ENCODE assay signal across 24 cellular contexts in genomic region chr5:152592416-152592815, GRCh38.
DNase-seq lines count a peak whose midpoint lies in the region; ATAC-seq, FAIRE-seq and TF ChIP-seq lines count a peak whose summit lies in the region.
"Had no signal": no experiment of that assay in that cellular context is flagged by ENCODE, and none has a peak within 500 bp of the region (broad histone marks: within the 10 kb centered on the region; RNA-seq: fewer than 3 reads in every experiment).

No MANE protein-coding gene starts in this region.

- no peak overlapping the region for H2BK120ac ChIP-seq in H1 (replicated peaks; ENCODE audit: low read depth, low read length)

- H3K4ac ChIP-seq in H1 (replicated peaks; ENCODE audit: insufficient read length, low read depth, low read length): no peak overlapping the region

- WGBS in H1 (ENCODE audit: extremely low coverage in 1 of 2, insufficient coverage in 1 of 2, insufficient read length in 1 of 2, insufficient replicate concordance in 2 of 2, low coverage in 1 of 2, low lambda C conversion rate in 2 of 2, missing lambda C conversion rate in 1 of 2), 2 experiments: 82% methylated on average over 2 of the region's 2 CpGs; no CpG with 5 or more reads in 1 of the 2 experiments

- H3K9ac ChIP-seq in PC-3 (ENCODE audit: low read length) (no peak overlapping the region), H1 (replicated peaks in 1 of 4; ENCODE audit: extremely low read depth in 1 of 4, low read depth in 3 of 4, low read length in 3 of 4) (no peak overlapping the region)

- ATAC-seq in PC-3 (no peak), GM18868 (IDR thresholded peaks at IDR 0.05; ENCODE audit: unreplicated experiment) (no peak), GM21717 (IDR thresholded peaks at IDR 0.05; ENCODE audit: unreplicated experiment) (no peak)
- ATAC-seq: activated naive CD8-positive, alpha-beta T cell treated with anti-CD3 and anti-CD28 coated beads, Interleukin-2, amount 50 U/mL, for 24 hours; body of pancreas; GM12878; stimulated activated naive B cell treated with anti-CD40 and anti-IgM and Interleukin-4, amounts not matched to agents 10 μg/mL and 1 μg/mL and 100 μg/mL, for 72 hours had no signal

- no peak overlapping the region for H3K56ac ChIP-seq in H1 (replicated peaks; ENCODE audit: insufficient read length, low read depth, low read length)

- no peak overlapping the region for H3K14ac ChIP-seq in H1 (ENCODE audit: insufficient read length)

- H3K79me1 ChIP-seq in H1 (ENCODE audit: low read depth, low read length): no peaks in the 10 kb centered on the region

- no peak overlapping the region for H2AFZ ChIP-seq in PC-3 (ENCODE audit: low read length)
- H2AFZ ChIP-seq in H1 (ENCODE audit: low read length): no peak overlapping the region

- no TSS peak for BruUV-seq in PC-3 (replicated peaks; lab: Mats Ljungman, UMichigan)

- H3K4me3 ChIP-seq in PC-3 (ENCODE audit: low read length): no peak overlapping the region
- H3K4me3 ChIP-seq in H1 (ENCODE audit: extremely low read depth in 1 of 4, insufficient read depth in 2 of 4, low read depth in 3 of 4, low read length in 4 of 4): no peak overlapping the region
- H3K4me3 ChIP-seq in retinal pigment epithelial cell (ENCODE audit: low read length): no peak overlapping the region
- H3K4me3 ChIP-seq: body of pancreas, GM12878, suprapubic skin had no signal

- H2BK15ac ChIP-seq in H1 (ENCODE audit: low read length): no peak overlapping the region

- intact Hi-C loops in PC-3 (cut with micrococcal nuclease): no loop called here

- no peak overlapping the region for H3K18ac ChIP-seq in H1 (ENCODE audit: extremely low read depth, low read length)

- no peak overlapping the region for H3K4me2 ChIP-seq in PC-3 (ENCODE audit: low read length)
- H3K4me2 ChIP-seq in H1 (ENCODE audit: insufficient read depth in 1 of 2, low read depth in 2 of 2, low read length in 2 of 2): no peak overlapping the region

- H3K27me3 ChIP-seq in PC-3 (ENCODE audit: low read length): no peaks in the 10 kb centered on the region
- no peaks in the 10 kb centered on the region for H3K27me3 ChIP-seq in H1 (replicated peaks in 1 of 4; ENCODE audit: control insufficient read depth in 3 of 4, extremely low read depth in 1 of 4, insufficient read depth in 3 of 4, low read length in 3 of 4)
- H3K27me3 ChIP-seq: body of pancreas, suprapubic skin had no signal

- POLR2A ChIA-PET in PC-3 (lab: Charles Lee; ENCODE audit: unreplicated experiment) (no interaction called here), H1 (lab: Charles Lee; ENCODE audit: partially characterized antibody) (no interaction called here)

- no peaks in the 10 kb centered on the region for H3F3A ChIP-seq in PC-3 (ENCODE audit: low read length, unreplicated experiment)

- DNase-seq in DMS53 (lab: John Stamatoyannopoulos, UW) (peak; percentile 46), DMS53 treated with DMSO at 0.1 percent for 48 hours (lab: John Stamatoyannopoulos, UW; ENCODE audit: unreplicated experiment) (no peak), PC-3 (peak; percentile 3), H1 (ENCODE audit: low read depth in 1 of 2, low spot score in 2 of 2) (no peak), retinal pigment epithelial cell (ENCODE audit: low read depth) (no peak), mucosa of gallbladder (ENCODE audit: low spot score) (no peak)
- DNase-seq: 8988T; activated CD4-positive, alpha-beta T cell treated with anti-CD3 and anti-CD28 coated beads, Interleukin-2, amount 10 ng/mL, durations not matched to agents 7 days and 5 days; activated naive CD8-positive, alpha-beta T cell treated with anti-CD3 and anti-CD28 coated beads, Interleukin-2, amount 50 U/mL, for 24 hours; activated T-cell treated with anti-CD3 and anti-CD28 coated beads, Interleukin-2, amount 50 U/mL, for 24 hours; body of pancreas; EL; head of caudate nucleus; Kasumi-1; NCI-H1694; NCI-H2171 treated with DMSO at 0.1 percent for 48 hours; NCI-H524 treated with DMSO at 0.1 percent for 48 hours; stimulated activated CD4-positive, alpha-beta T cell treated with anti-CD3 and anti-CD28 coated beads, Interleukin-15, amount 100 ng/mL, for 24 hours; stimulated activated naive B cell treated with anti-CD40 and anti-IgM and Interleukin-4, amounts not matched to agents 10 μg/mL and 1 μg/mL and 100 μg/mL, for 72 hours had no signal

- no peaks in the 10 kb centered on the region for H4K20me1 ChIP-seq in PC-3 (ENCODE audit: low read length)
- H4K20me1 ChIP-seq in H1 (replicated peaks in 1 of 2; ENCODE audit: control insufficient read depth in 1 of 2, insufficient read depth in 2 of 2, low read length in 2 of 2): no peaks in the 10 kb centered on the region

- no peaks in the 10 kb centered on the region for H3K23me2 ChIP-seq in H1 (ENCODE audit: low read depth, low read length)

- H3K79me2 ChIP-seq in PC-3 (ENCODE audit: low read length) (no peaks in the 10 kb centered on the region), H1 (ENCODE audit: control insufficient read depth in 1 of 2, insufficient read depth in 2 of 2, low read length in 2 of 2) (no peaks in the 10 kb centered on the region)

- TF ChIP-seq CTCF in PC-3 (conservative IDR thresholded peaks at IDR 0.05; ENCODE audit: low read depth, low read length) (no peak; the same call in 1 of the 2 replicates), H1 (IDR thresholded peaks at IDR 0.05; ENCODE audit: control extremely low read depth in 1 of 3, insufficient read depth in 1 of 3, low read depth in 1 of 3, low read length in 3 of 3) (peak in 1 of 3 experiments; percentile 28; a peak in 2 of 4 replicates), retinal pigment epithelial cell (conservative IDR thresholded peaks at IDR 0.05; ENCODE audit: low read depth, low read length) (peak; percentile 36)

- no peaks in the 10 kb centered on the region for H3K4me1 ChIP-seq in PC-3 (ENCODE audit: insufficient read depth, low read length)
- no peaks in the 10 kb centered on the region for H3K4me1 ChIP-seq in H1 (replicated peaks in 1 of 4; ENCODE audit: control insufficient read depth in 3 of 4, insufficient read depth in 4 of 4, low read length in 3 of 4)
- H3K4me1 ChIP-seq: body of pancreas, suprapubic skin had no signal

- H4K8ac ChIP-seq in H1 (ENCODE audit: extremely low read depth, insufficient read depth, low read length): no peak overlapping the region

- H2AK5ac ChIP-seq in H1 (ENCODE audit: low read depth, low read length): no peak overlapping the region

- H3K36me3 ChIP-seq in PC-3 (ENCODE audit: low read depth, low read length) (no peaks in the 10 kb centered on the region), H1 (ENCODE audit: control insufficient read depth in 2 of 4, insufficient read depth in 4 of 4, low read length in 3 of 4) (no peaks in the 10 kb centered on the region)
- H3K36me3 ChIP-seq: suprapubic skin had no signal

- H2BK12ac ChIP-seq in H1 (ENCODE audit: low read depth, low read length): no peak overlapping the region

- no peak overlapping the region for H4K5ac ChIP-seq in H1 (ENCODE audit: insufficient read length, low read depth, low read length)

- no peak overlapping the region for H3K23ac ChIP-seq in H1 (ENCODE audit: insufficient read length)

- no peak overlapping the region for H4K91ac ChIP-seq in H1 (replicated peaks; ENCODE audit: insufficient read length, low read length)

- TF ChIP-seq RAD21 in H1 (IDR thresholded peaks at IDR 0.05 in 1 of 2, conservative IDR thresholded peaks at IDR 0.05 in 1 of 2; ENCODE audit: low read depth in 2 of 2, low read length in 2 of 2): peak; percentile 9 to 25; a peak in 2 of 4 replicates

- H2BK20ac ChIP-seq in H1 (ENCODE audit: low read length): no peak overlapping the region

- TF ChIP-seq POLR2A in H1 (IDR thresholded peaks at IDR 0.05; ENCODE audit: control extremely low read depth in 1 of 2, low read depth in 2 of 2, low read length in 2 of 2): no peak

- no peak overlapping the region for H3K27ac ChIP-seq in PC-3 (ENCODE audit: low read length)
- no peak overlapping the region for H3K27ac ChIP-seq in H1 (ENCODE audit: low read depth, low read length)
- H3K27ac ChIP-seq: body of pancreas, epithelial cell of prostate, suprapubic skin had no signal

- no peak for FAIRE-seq in H1 (lab: Jason Lieb, UNC)
- FAIRE-seq: GM12878 had no signal

- no peak overlapping the region for H2BK5ac ChIP-seq in H1 (ENCODE audit: low read depth, low read length)

- CTCF ChIA-PET in PC-3 (lab: Charles Lee): no interaction called here
- CTCF ChIA-PET in H1 (lab: Charles Lee; ENCODE audit: partially characterized antibody): interaction anchor here (0.7 to 1.6 kb wide), 3 partner anchors 41 to 132 kb away, joined by 3 read pairs; no protein-coding TSS in a partner anchor

- no peak for TF ChIP-seq EP300 in H1 (IDR thresholded peaks at IDR 0.05; ENCODE audit: borderline replicate concordance in 1 of 2, low read depth in 2 of 2, low read length in 2 of 2)

- H3K9me2 ChIP-seq in PC-3 (replicated peaks; ENCODE audit: low read length): no peaks in the 10 kb centered on the region

- H3K9me3 ChIP-seq in PC-3 (ENCODE audit: low read length) (no peaks in the 10 kb centered on the region), H1 (ENCODE audit: insufficient read depth in 2 of 2, low read depth in 1 of 2, low read length in 1 of 2) (no peaks in the 10 kb centered on the region)
- H3K9me3 ChIP-seq: body of pancreas had no signal

TF ChIP-seq in H1, 55 proteins besides CTCF, POLR2A, EP300 and RAD21 (continues in another document):
- no peak for TF ChIP-seq ATF2 (IDR thresholded peaks at IDR 0.05; ENCODE audit: low read length)

Comparison
In these comparisons a context has a peak if more than half of its experiments do, and no peak if none do; other contexts are left out.
1. DNase-seq: peak in DMS53 (single experiment) and PC-3 (single experiment); none in DMS53 treated with DMSO at 0.1 percent for 48 hours (single experiment), H1 (0 of 2), retinal pigment epithelial cell (single experiment) and mucosa of gallbladder (single experiment).